1 cellular context compared by ENCODE assay signal in the genomic region with DNA sequence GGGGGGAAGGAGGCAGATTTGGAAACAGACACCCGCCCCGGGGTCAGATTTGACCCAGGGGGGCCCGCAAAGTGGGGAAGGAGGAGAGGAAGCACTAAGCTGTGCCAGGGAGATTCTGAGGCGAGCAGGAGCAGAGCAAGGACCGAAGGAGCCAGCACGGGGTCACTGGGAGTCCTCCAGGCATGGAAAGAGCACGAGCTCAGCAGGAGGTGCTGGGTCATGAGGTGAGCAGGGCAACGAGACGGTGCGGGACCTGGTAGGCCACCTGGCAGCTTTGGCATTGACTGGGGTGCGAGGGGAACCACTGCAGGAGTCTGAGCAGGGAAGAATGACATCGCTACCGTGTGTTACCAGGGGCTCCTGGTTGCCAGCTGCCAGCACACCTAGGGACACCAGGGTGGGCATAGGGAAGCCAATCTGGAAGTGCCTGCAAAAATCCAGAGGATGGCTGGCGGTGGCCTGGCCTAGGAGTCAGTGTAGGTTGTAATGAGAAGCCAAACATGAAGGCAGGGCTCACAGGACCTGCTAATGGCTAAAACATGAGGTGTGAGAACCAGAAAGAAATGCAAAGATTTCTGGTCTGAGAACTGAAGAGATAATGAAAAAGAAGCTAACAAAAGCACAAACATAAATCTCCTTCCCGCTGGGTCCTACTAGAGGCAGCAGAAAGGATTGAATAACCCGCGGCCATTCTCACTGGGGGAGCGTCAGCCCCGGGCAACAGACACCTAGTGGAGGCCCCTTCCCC.
TF ChIP-seq lines count a peak whose summit lies in the region.

No MANE protein-coding gene starts in this region.

TF ChIP-seq in HepG2, 621 proteins besides CTCF, POLR2A, EP300 and RAD21:
- TF ChIP-seq ZNF350 (CRISPR knock-in tag; IDR thresholded peaks at IDR 0.05; ENCODE audit: borderline replicate concordance, low read depth), result no peak
- TF ChIP-seq, protein P1, sequence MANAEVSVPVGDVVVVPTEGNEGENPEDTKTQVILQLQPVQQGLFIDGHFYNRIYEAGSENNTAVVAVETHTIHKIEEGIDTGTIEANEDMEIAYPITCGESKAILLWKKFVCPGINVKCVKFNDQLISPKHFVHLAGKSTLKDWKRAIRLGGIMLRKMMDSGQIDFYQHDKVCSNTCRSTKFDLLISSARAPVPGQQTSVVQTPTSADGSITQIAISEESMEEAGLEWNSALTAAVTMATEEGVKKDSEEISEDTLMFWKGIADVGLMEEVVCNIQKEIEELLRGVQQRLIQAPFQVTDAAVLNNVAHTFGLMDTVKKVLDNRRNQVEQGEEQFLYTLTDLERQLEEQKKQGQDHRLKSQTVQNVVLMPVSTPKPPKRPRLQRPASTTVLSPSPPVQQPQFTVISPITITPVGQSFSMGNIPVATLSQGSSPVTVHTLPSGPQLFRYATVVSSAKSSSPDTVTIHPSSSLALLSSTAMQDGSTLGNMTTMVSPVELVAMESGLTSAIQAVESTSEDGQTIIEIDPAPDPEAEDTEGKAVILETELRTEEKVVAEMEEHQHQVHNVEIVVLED (CRISPR knock-in tag; IDR thresholded peaks at IDR 0.05; ENCODE audit: borderline replicate concordance), result no peak
- TF ChIP-seq KDM1A (CRISPR knock-in tag; IDR thresholded peaks at IDR 0.05), result no peak
- TF ChIP-seq, protein P2, sequence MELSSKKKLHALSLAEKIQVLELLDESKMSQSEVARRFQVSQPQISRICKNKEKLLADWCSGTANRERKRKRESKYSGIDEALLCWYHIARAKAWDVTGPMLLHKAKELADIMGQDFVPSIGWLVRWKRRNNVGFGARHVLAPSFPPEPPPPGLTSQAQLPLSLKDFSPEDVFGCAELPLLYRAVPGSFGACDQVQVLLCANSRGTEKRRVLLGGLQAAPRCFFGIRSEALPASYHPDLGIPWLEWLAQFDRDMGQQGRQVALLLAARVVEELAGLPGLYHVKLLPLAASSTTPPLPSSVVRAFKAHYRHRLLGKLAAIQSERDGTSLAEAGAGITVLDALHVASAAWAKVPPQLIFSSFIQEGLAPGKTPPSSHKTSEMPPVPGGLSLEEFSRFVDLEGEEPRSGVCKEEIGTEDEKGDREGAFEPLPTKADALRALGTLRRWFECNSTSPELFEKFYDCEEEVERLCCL (CRISPR knock-in tag; IDR thresholded peaks at IDR 0.05; ENCODE audit: borderline replicate concordance), result no peak
